23 cellular contexts compared by ENCODE assay signal in the genomic region with DNA sequence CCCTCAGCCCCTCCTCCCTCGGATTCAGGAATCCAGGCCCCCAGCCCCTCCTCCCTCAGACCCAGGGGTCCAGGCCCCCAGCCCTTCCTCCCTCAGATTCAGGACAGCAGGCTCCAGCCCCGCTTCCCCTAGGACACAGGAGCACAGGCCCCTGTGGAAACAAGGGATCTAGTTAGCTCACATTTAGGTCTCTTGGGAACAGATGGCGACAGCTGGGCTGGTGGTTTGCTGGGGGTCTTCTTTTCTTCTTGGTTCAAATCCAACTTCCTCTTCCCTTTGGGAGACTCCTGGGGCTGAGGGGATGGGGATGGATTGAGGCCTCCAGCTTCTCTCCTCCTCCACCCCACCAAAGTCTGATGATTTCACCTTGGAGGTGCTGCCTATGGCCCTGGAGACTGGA. TPM values are rescaled to one million over a fixed set of nuclear protein-coding genes. Genes with fewer than 3 reads are reported as not detected.
DNase-seq lines count a peak whose midpoint lies in the region; ATAC-seq, FAIRE-seq and TF ChIP-seq lines count a peak whose summit lies in the region.
"Had no signal": no experiment of that assay in that cellular context is flagged by ENCODE, and none has a peak within 500 bp of the region (broad histone marks: within the 10 kb centered on the region; RNA-seq: fewer than 3 reads in every experiment).

No MANE protein-coding gene starts in this region.

- H3K36me3 Mint-ChIP-seq in activated T-cell treated with anti-CD3 and anti-CD28 coated beads, Interleukin-2, amount 50 U/mL, for 24 hours (ENCODE audit: low read depth) = peaks cover 77% of the 10 kb centered on the region

- H3K4me3 ChIP-seq in kidney (ENCODE audit: low read length in 2 of 2) = no peak overlapping the region

- intact Hi-C loops in kidney (cut with DNase I) = no loop called here

- no peak overlapping the region for H3K9ac ChIP-seq in kidney (ENCODE audit: low read length in 2 of 2)

- H3K9me3 ChIP-seq in kidney (ENCODE audit: control insufficient read depth in 1 of 2, low read length in 2 of 2) = no peaks in the 10 kb centered on the region

- no peak for ATAC-seq in HG03095 (IDR thresholded peaks at IDR 0.05; ENCODE audit: unreplicated experiment)
- ATAC-seq: HCT116, Right ventricle myocardium inferior had no signal

- no peak overlapping the region for H3K27ac ChIP-seq in kidney (ENCODE audit: low read depth in 2 of 2, low read length in 2 of 2)

- peaks cover 15% of the 10 kb centered on the region for H3K4me1 Mint-ChIP-seq in activated T-cell treated with anti-CD3 and anti-CD28 coated beads, Interleukin-2, amount 50 U/mL, for 24 hours (ENCODE audit: low read depth)

- peaks cover 11 to 24% of the 10 kb centered on the region in 2 donors for H3K36me3 ChIP-seq in kidney (ENCODE audit: control insufficient read depth in 1 of 2, insufficient read depth in 2 of 2, low read length in 2 of 2)

- TF ChIP-seq CTCF in kidney (IDR thresholded peaks at IDR 0.05; ENCODE audit: borderline replicate concordance, extremely low read depth, insufficient read depth) (no peak), GM10266 (IDR thresholded peaks at IDR 0.05; ENCODE audit: control insufficient read depth, insufficient read depth, low read depth, missing control alignments) (no peak)

- H3K4me1 ChIP-seq in kidney (ENCODE audit: control insufficient read depth in 1 of 2, insufficient read depth in 1 of 2, low read depth in 1 of 2, low read length in 2 of 2) = no peaks in the 10 kb centered on the region

- no peaks in the 10 kb centered on the region for H3K9me3 Mint-ChIP-seq in activated T-cell treated with anti-CD3 and anti-CD28 coated beads, Interleukin-2, amount 50 U/mL, for 24 hours

- no peaks in the 10 kb centered on the region for H3K27me3 Mint-ChIP-seq in activated T-cell treated with anti-CD3 and anti-CD28 coated beads, Interleukin-2, amount 50 U/mL, for 24 hours
- H3K27me3 Mint-ChIP-seq: CD4-positive, CD25-positive, alpha-beta regulatory T cell had no signal

- H3K27ac Mint-ChIP-seq in activated T-cell treated with anti-CD3 and anti-CD28 coated beads, Interleukin-2, amount 50 U/mL, for 24 hours = peak overlapping the region; percentile 63

- DNase-seq in activated T-cell treated with anti-CD3 and anti-CD28 coated beads, Interleukin-2, amount 50 U/mL, for 24 hours = no peak
- DNase-seq in activated T-cell treated with anti-CD3 and anti-CD28 coated beads for 4 hours (no peak), D341Med (ENCODE audit: low spot score) (peak; percentile 79), NCI-H82 (lab: John Stamatoyannopoulos, UW) (peak; percentile 93), kidney (peak; percentile 30), GM10266 (ENCODE audit: extremely low spot score) (no peak), middle frontal gyrus (ENCODE audit: extremely low spot score, low spot score) (no peak)
- DNase-seq: CD4-positive, CD25-positive, alpha-beta regulatory T cell; COR-L47; Karpas-422; NCI-H187; NCI-H774 had no signal

- H3K4me3 Mint-ChIP-seq in activated T-cell treated with anti-CD3 and anti-CD28 coated beads, Interleukin-2, amount 50 U/mL, for 24 hours = no peak overlapping the region
- H3K4me3 Mint-ChIP-seq: CD4-positive, CD25-positive, alpha-beta regulatory T cell had no signal

- FAIRE-seq in kidney (lab: Jason Lieb, UNC) = no peak
- FAIRE-seq: G401.6, GM18507, H1 had no signal

RNA-seq across cellular contexts. Expression of gene ZNF575, which starts 19.6 kb away (rescaled TPM):
- total RNA-seq in kidney = 3.1 TPM
- polyA plus RNA-seq in kidney (ENCODE audit: insufficient read depth, low read depth, low replicate concordance) = 2.8 TPM
- total RNA-seq: Daoy, H1, M059J, SK-MEL-5 had no signal

RNA-seq across cellular contexts. Expression of gene XRCC1, which starts 22.7 kb away (rescaled TPM):
- total RNA-seq in kidney = 24.5 TPM
- 19.3 TPM for polyA plus RNA-seq in kidney (ENCODE audit: insufficient read depth, low read depth, low replicate concordance)

RNA-seq across cellular contexts. Expression of gene PINLYP, which starts 23.0 kb away (rescaled TPM):
- 14.8 TPM for total RNA-seq in kidney
- polyA plus RNA-seq in kidney (ENCODE audit: insufficient read depth, low read depth, low replicate concordance) = 41.8 TPM
- total RNA-seq: A172; CD4-positive, CD25-positive, alpha-beta regulatory T cell; NCI-H460; SK-MEL-5 had no signal

RNA-seq across cellular contexts. Expression of gene ETHE1, which starts 25.6 kb away (rescaled TPM):
- 61.3 TPM for total RNA-seq in kidney
- 81.8 TPM for polyA plus RNA-seq in kidney (ENCODE audit: insufficient read depth, low read depth, low replicate concordance)

RNA-seq across cellular contexts. Expression of gene IRGQ, which starts 43.3 kb away (rescaled TPM):
- total RNA-seq in kidney = 24.2 TPM
- 9.5 TPM for polyA plus RNA-seq in kidney (ENCODE audit: insufficient read depth, low read depth, low replicate concordance)

Comparison
In these comparisons a context has a peak if more than half of its experiments do, and no peak if none do; other contexts are left out.
1. DNase-seq: peak in D341Med (single experiment), NCI-H82 (single experiment) and kidney (single experiment); none in activated T-cell treated with anti-CD3 and anti-CD28 coated beads, Interleukin-2, amount 50 U/mL, for 24 hours (single experiment), activated T-cell treated with anti-CD3 and anti-CD28 coated beads for 4 hours (single experiment), GM10266 (single experiment) and middle frontal gyrus (single experiment).